In genomic region chr20:31605902-31606677, GRCh38 we compare ENCODE assay signal across 8 cellular contexts. TPM values are rescaled to one million over a fixed set of nuclear protein-coding genes. Genes with fewer than 3 reads are reported as not detected.
DNase-seq lines count a peak whose midpoint lies in the region; ATAC-seq and TF ChIP-seq lines count a peak whose summit lies in the region.

No MANE protein-coding gene starts in this region.

- H3K9me3 Mint-ChIP-seq in IgD-negative memory B cell: no peaks in the 10 kb centered on the region
- no peaks in the 10 kb centered on the region for H3K9me3 Mint-ChIP-seq in activated T-helper 17 cell treated with anti-CD3 and anti-CD28 coated beads, Interleukin-2, amount 50 U/mL, for 72 hours

- peaks cover 8 to 17% (median 14%) of the 10 kb centered on the region in 3 donors for H3K4me1 Mint-ChIP-seq in IgD-negative memory B cell
- H3K4me1 Mint-ChIP-seq in activated T-helper 17 cell treated with anti-CD3 and anti-CD28 coated beads, Interleukin-2, amount 50 U/mL, for 72 hours: peaks cover 23% of the 10 kb centered on the region

- peaks cover 0 to 37% (median 0%) of the 10 kb centered on the region in 7 donors for H3K27me3 ChIP-seq in heart right ventricle
- H3K27me3 ChIP-seq in rectal smooth muscle tissue (ENCODE audit: control insufficient read depth, insufficient read depth, low read length): no peaks in the 10 kb centered on the region

- peaks cover 0 to 14% (median 0%) of the 10 kb centered on the region in 9 donors for H3K36me3 ChIP-seq in heart right ventricle
- no peaks in the 10 kb centered on the region for H3K36me3 ChIP-seq in rectal smooth muscle tissue (ENCODE audit: control insufficient read depth, insufficient read depth, low read length)

- intact Hi-C loops in heart right ventricle (cut with DNase I): loop anchor here in 6 of 10 donors (1.0 to 2.0 kb wide), 2 partner anchors 33 kb away; no protein-coding TSS in a partner anchor

- peak overlapping the region; percentile 43 for H3K9ac ChIP-seq in rectal smooth muscle tissue (ENCODE audit: low read length)

- peaks cover 60% of the 10 kb centered on the region for H3K27me3 Mint-ChIP-seq in IgD-negative memory B cell
- H3K27me3 Mint-ChIP-seq in activated T-helper 17 cell treated with anti-CD3 and anti-CD28 coated beads, Interleukin-2, amount 50 U/mL, for 72 hours: peaks cover 23% of the 10 kb centered on the region

- ATAC-seq in activated T-helper 17 cell treated with anti-CD3 and anti-CD28 coated beads, Interleukin-2, amount 50 U/mL, for 72 hours (replicated peaks): no peak
- no peak for ATAC-seq in heart right ventricle
- no peak for ATAC-seq in HG03196 (IDR thresholded peaks at IDR 0.05; ENCODE audit: unreplicated experiment)

- DNase-seq in heart right ventricle: peak in 1 of 2 donors; percentile 37
- DNase-seq in NCI-H1694 (lab: John Stamatoyannopoulos, UW): no peak
- no peak for DNase-seq in GM19240 (ENCODE audit: insufficient read length, low spot score)

- H3K27ac ChIP-seq in C4-2B (peak overlapping the region; percentile 85), heart right ventricle (peak overlapping the region; percentile 86 to 99 (median 95)), rectal smooth muscle tissue (ENCODE audit: low read depth, low read length) (peak overlapping the region; percentile 72)

- peak overlapping the region in 1 of 3 donors; percentile 87 for H3K27ac Mint-ChIP-seq in IgD-negative memory B cell
- peak overlapping the region; percentile 61 for H3K27ac Mint-ChIP-seq in activated T-helper 17 cell treated with anti-CD3 and anti-CD28 coated beads, Interleukin-2, amount 50 U/mL, for 72 hours

- TF ChIP-seq CTCF in C4-2B (conservative IDR thresholded peaks at IDR 0.05): no peak
- no peak for TF ChIP-seq CTCF in heart right ventricle (IDR thresholded peaks at IDR 0.05)

- no peaks in the 10 kb centered on the region for H3K36me3 Mint-ChIP-seq in IgD-negative memory B cell
- peaks cover 7% of the 10 kb centered on the region for H3K36me3 Mint-ChIP-seq in activated T-helper 17 cell treated with anti-CD3 and anti-CD28 coated beads, Interleukin-2, amount 50 U/mL, for 72 hours (ENCODE audit: low read depth)

- peak overlapping the region; percentile 86 to 99 (median 92) for H3K4me3 Mint-ChIP-seq in IgD-negative memory B cell
- peak overlapping the region; percentile 85 for H3K4me3 Mint-ChIP-seq in activated T-helper 17 cell treated with anti-CD3 and anti-CD28 coated beads, Interleukin-2, amount 50 U/mL, for 72 hours

- H3K9me3 ChIP-seq in heart right ventricle: no peaks in the 10 kb centered on the region

- H3K4me1 ChIP-seq in heart right ventricle: peaks cover 8 to 73% (median 38%) of the 10 kb centered on the region in 9 donors
- peaks cover 8% of the 10 kb centered on the region for H3K4me1 ChIP-seq in rectal smooth muscle tissue (ENCODE audit: control insufficient read depth, insufficient read depth, low read length)

- H3K4me3 ChIP-seq in heart right ventricle: peak overlapping the region; percentile 61 to 89 (median 80)
- peak overlapping the region; percentile 77 for H3K4me3 ChIP-seq in rectal smooth muscle tissue (ENCODE audit: low read length)

- WGBS in heart right ventricle, 2 donors: 10% methylated on average over 34 to 39 of the region's 39 CpGs

RNA-seq across cellular contexts. Expression of gene ID1, which starts 1.0 kb away (rescaled TPM):
- polyA plus RNA-seq in IgD-negative memory B cell (2.2 TPM), heart right ventricle (100 to 1,000 TPM; 230 to 551 TPM)
- 1 to 10 TPM; 2.9 to 5.3 TPM for total RNA-seq in activated T-helper 17 cell treated with anti-CD3 and anti-CD28 coated beads, Interleukin-2, amount 50 U/mL, for 72 hours
- total RNA-seq in heart right ventricle: 100 to 1,000 TPM in 7 of 10 donors, 10 to 100 TPM in 3; 42.8 to 204 (median 109) TPM

RNA-seq across cellular contexts. Expression of gene COX4I2, which starts 31.6 kb away (rescaled TPM):
- polyA plus RNA-seq in IgD-negative memory B cell: 0.38 TPM
- total RNA-seq in activated T-helper 17 cell treated with anti-CD3 and anti-CD28 coated beads, Interleukin-2, amount 50 U/mL, for 72 hours: not detected
- total RNA-seq in heart right ventricle: 10 to 100 TPM in 3 of 10 donors, 1 to 10 TPM in 7; 3.8 to 20.1 (median 7.5) TPM
- 100 to 1,000 TPM in 1 of 2 donors, 10 to 100 TPM in 1; 30.4 to 103 TPM for polyA plus RNA-seq in heart right ventricle

Comparison
In these comparisons a context has a peak if more than half of its experiments do, and no peak if none do; other contexts are left out.
1. RNA of gene ID1, which starts 1.0 kb away (total RNA-seq): 42.8 to 204 TPM in heart right ventricle; 2.9 to 5.3 TPM in activated T-helper 17 cell treated with anti-CD3 and anti-CD28 coated beads, Interleukin-2, amount 50 U/mL, for 72 hours; every median in the first group is over 4 times any median in the second.
2. RNA of gene COX4I2, which starts 31.6 kb away (total RNA-seq): 3.8 to 20.1 TPM in heart right ventricle; not detected in activated T-helper 17 cell treated with anti-CD3 and anti-CD28 coated beads, Interleukin-2, amount 50 U/mL, for 72 hours; every median in the first group is over 4 times any median in the second.
3. Peak in every context shown above with its lines, with median percentiles within 50 percentile points of each other: H3K27ac ChIP-seq.